In genomic region chr1:112991721-112992120, GRCh38 we compare ENCODE assay signal across 10 cellular contexts.
"Had no signal": no experiment of that assay in that cellular context is flagged by ENCODE, and none has a peak within 500 bp of the region (broad histone marks: within the 10 kb centered on the region; RNA-seq: fewer than 3 reads in every experiment).

No MANE protein-coding gene starts in this region.

- H3K9me3 ChIP-seq: thyroid gland had no signal

- H3K4me1 ChIP-seq: thyroid gland had no signal

- H3K4me3 ChIP-seq: smooth muscle cell, thyroid gland had no signal

- ATAC-seq: activated CD8-positive, alpha-beta memory T cell treated with anti-CD3 and anti-CD28 coated beads, Interleukin-2, amount 10 ng/mL, durations not matched to agents 7 days and 5 days; activated naive CD4-positive, alpha-beta T cell treated with anti-CD3 and anti-CD28 coated beads, Interleukin-2, amount 50 U/mL, for 72 hours; left cardiac atrium had no signal

- H3K27me3 ChIP-seq: thyroid gland had no signal

- H3K9me3 Mint-ChIP-seq: activated naive CD4-positive, alpha-beta T cell treated with anti-CD3 and anti-CD28 coated beads, Interleukin-2, amount 50 U/mL, for 72 hours; activated T-cell treated with anti-CD3 and anti-CD28 coated beads, Interleukin-2, amount 50 U/mL, for 24 hours; nephron had no signal

- DNase-seq: activated CD4-positive, alpha-beta T cell treated with anti-CD3 and anti-CD28 coated beads, Interleukin-2, amount 50 U/mL, for 4 hours; activated CD4-positive, CD25-positive, alpha-beta regulatory T cell treated with anti-CD3 and anti-CD28 coated beads, Interleukin-2, amount 50 U/mL, for 72 hours; activated CD8-positive, alpha-beta memory T cell treated with anti-CD3 and anti-CD28 coated beads, Interleukin-2, amount 10 ng/mL, durations not matched to agents 7 days and 5 days; activated effector memory CD4-positive, alpha-beta T cell treated with anti-CD3 and anti-CD28 coated beads, Interleukin-2, amount 50 U/mL, for 16 hours; activated T-cell treated with anti-CD3 and anti-CD28 coated beads, Interleukin-2, amount 50 U/mL, for 24 hours; left cardiac atrium; thyroid gland had no signal

- H3K27ac ChIP-seq: thyroid gland had no signal

- H3K27me3 Mint-ChIP-seq: activated CD8-positive, alpha-beta memory T cell treated with anti-CD3 and anti-CD28 coated beads, Interleukin-2, amount 10 ng/mL, durations not matched to agents 7 days and 5 days; activated T-cell treated with anti-CD3 and anti-CD28 coated beads, Interleukin-2, amount 50 U/mL, for 24 hours had no signal

- H3K4me2 ChIP-seq: smooth muscle cell had no signal

- H3K4me3 Mint-ChIP-seq: activated CD8-positive, alpha-beta memory T cell treated with anti-CD3 and anti-CD28 coated beads, Interleukin-2, amount 10 ng/mL, durations not matched to agents 7 days and 5 days; activated T-cell treated with anti-CD3 and anti-CD28 coated beads, Interleukin-2, amount 50 U/mL, for 24 hours; nephron had no signal

- H3K36me3 ChIP-seq: thyroid gland had no signal

- H3K27ac Mint-ChIP-seq: activated CD8-positive, alpha-beta memory T cell treated with anti-CD3 and anti-CD28 coated beads, Interleukin-2, amount 10 ng/mL, durations not matched to agents 7 days and 5 days; activated naive CD4-positive, alpha-beta T cell treated with anti-CD3 and anti-CD28 coated beads, Interleukin-2, amount 50 U/mL, for 72 hours; activated T-cell treated with anti-CD3 and anti-CD28 coated beads, Interleukin-2, amount 50 U/mL, for 24 hours; nephron had no signal
